In genomic region chr20:62928246-62928939, GRCh38 we compare ENCODE assay signal across 8 cellular contexts. TPM values are rescaled to one million over a fixed set of nuclear protein-coding genes. Genes with fewer than 3 reads are reported as not detected.
DNase-seq lines count a peak whose midpoint lies in the region; ATAC-seq and TF ChIP-seq lines count a peak whose summit lies in the region.

No MANE protein-coding gene starts in this region.

- POLR2A ChIA-PET in AG04450 (lab: Yijun Ruan, JAX) = interaction anchor here (0.6 kb wide), 2 partner anchors 51 to 763 kb away, joined by 4 to 5 read pairs; no protein-coding TSS in a partner anchor

- H3K4me3 Mint-ChIP-seq in IgD-negative memory B cell = peak overlapping the region; percentile 85 to 98 (median 91)
- H3K4me3 Mint-ChIP-seq in dendritic cell treated with granulocyte-macrophage colony-stimulating factor and Interleukin-4, amounts not matched to agents 40 ng/mL and 50 ng/mL, for 4 days = peak overlapping the region; percentile 88

- no peaks in the 10 kb centered on the region for H3K36me3 Mint-ChIP-seq in IgD-negative memory B cell
- H3K36me3 Mint-ChIP-seq in dendritic cell treated with granulocyte-macrophage colony-stimulating factor and Interleukin-4, amounts not matched to agents 40 ng/mL and 50 ng/mL, for 4 days (ENCODE audit: low read depth) = peaks cover 27% of the 10 kb centered on the region

- DNase-seq in AG04450 (ENCODE audit: low read depth, low spot score) = no peak
- DNase-seq in NCI-H1694 (lab: John Stamatoyannopoulos, UW) = no peak
- no peak for DNase-seq in omental fat pad (ENCODE audit: low spot score)
- no peak for DNase-seq in SK-N-DZ (ENCODE audit: low spot score)
- no peak for DNase-seq in NCI-H1048 (lab: John Stamatoyannopoulos, UW)

- H3K27me3 ChIP-seq in AG04450 (ENCODE audit: control insufficient read depth, insufficient read depth, low read length) (no peaks in the 10 kb centered on the region), mononuclear cell (ENCODE audit: insufficient read depth, low read length) (no peaks in the 10 kb centered on the region)

- H3K4me3 ChIP-seq in AG04450 (ENCODE audit: low read depth, low read length) = peak overlapping the region; percentile 59
- peak overlapping the region; percentile 77 for H3K4me3 ChIP-seq in mononuclear cell (ENCODE audit: low read length)

- intact Hi-C loops in dendritic cell treated with granulocyte-macrophage colony-stimulating factor and Interleukin-4, amounts not matched to agents 40 ng/mL and 50 ng/mL, for 4 days (cut with micrococcal nuclease) = no loop called here

- H3K9me3 ChIP-seq in AG04450 (ENCODE audit: control insufficient read depth, insufficient read depth, low read length) (peaks cover 4% of the 10 kb centered on the region; the same call in 1 of the 2 replicates), mononuclear cell (ENCODE audit: low read depth, low read length) (no peaks in the 10 kb centered on the region)

- CTCF ChIA-PET in AG04450 (lab: Charles Lee) = interaction anchor here (1.1 kb wide), 1 partner anchor 29 kb away, joined by 3 read pairs; no protein-coding TSS in a partner anchor

- no peaks in the 10 kb centered on the region for H3K9me3 Mint-ChIP-seq in IgD-negative memory B cell
- no peaks in the 10 kb centered on the region for H3K9me3 Mint-ChIP-seq in dendritic cell treated with granulocyte-macrophage colony-stimulating factor and Interleukin-4, amounts not matched to agents 40 ng/mL and 50 ng/mL, for 4 days

- H3K27ac Mint-ChIP-seq in IgD-negative memory B cell = peak overlapping the region; percentile 83 to 97 (median 87)
- peak overlapping the region; percentile 91 for H3K27ac Mint-ChIP-seq in dendritic cell treated with granulocyte-macrophage colony-stimulating factor and Interleukin-4, amounts not matched to agents 40 ng/mL and 50 ng/mL, for 4 days

- ATAC-seq in omental fat pad (ENCODE audit: low FRiP score) = no peak

- peaks cover 52% of the 10 kb centered on the region for H3K4me1 ChIP-seq in mononuclear cell (ENCODE audit: insufficient read depth, low read length)

- TF ChIP-seq CTCF in AG04450 (IDR thresholded peaks at IDR 0.05; ENCODE audit: low read depth, low read length) (no peak), omental fat pad (IDR thresholded peaks at IDR 0.05) (no peak)

- peak overlapping the region; percentile 47 for H3K27ac ChIP-seq in AG04450 (ENCODE audit: low read depth, low read length)

- H3K4me1 Mint-ChIP-seq in IgD-negative memory B cell = peaks cover 38 to 56% (median 49%) of the 10 kb centered on the region in 3 donors
- peaks cover 73% of the 10 kb centered on the region for H3K4me1 Mint-ChIP-seq in dendritic cell treated with granulocyte-macrophage colony-stimulating factor and Interleukin-4, amounts not matched to agents 40 ng/mL and 50 ng/mL, for 4 days (ENCODE audit: low read depth)

- no peaks in the 10 kb centered on the region for H3K27me3 Mint-ChIP-seq in IgD-negative memory B cell
- no peaks in the 10 kb centered on the region for H3K27me3 Mint-ChIP-seq in dendritic cell treated with granulocyte-macrophage colony-stimulating factor and Interleukin-4, amounts not matched to agents 40 ng/mL and 50 ng/mL, for 4 days

RNA-seq across cellular contexts. Expression of gene DIDO1, which starts 2.1 kb away (rescaled TPM):
- polyA plus RNA-seq in AG04450 (2011; rRNA removed) (22.1 and 25.9 TPM in 2 replicates), IgD-negative memory B cell (42.8 TPM)
- polyA minus RNA-seq in AG04450 (2011; rRNA and poly(A)+ RNA removed) = 31.2 and 32.0 TPM in 2 replicates
- total RNA-seq in mononuclear cell (55.1 TPM), omental fat pad (10 to 100 TPM; 40.6 to 64.4 (median 54.1) TPM)
- polyA plus RNA-seq in SK-N-DZ (2014; cell fraction: cytosol; rRNA removed) = 66.0 and 80.4 TPM in 2 replicates
- 235 and 328 TPM in 2 replicates for polyA plus RNA-seq in SK-N-DZ (2014; cell fraction: nucleus; rRNA removed)

RNA-seq across cellular contexts. Expression of gene GID8, which starts 9.6 kb away (rescaled TPM):
- polyA plus RNA-seq in AG04450 (2011; rRNA removed) = 24.3 and 24.4 TPM in 2 replicates
- polyA minus RNA-seq in AG04450 (2011; rRNA and poly(A)+ RNA removed) = 27.9 and 30.9 TPM in 2 replicates
- polyA plus RNA-seq in IgD-negative memory B cell = 12.1 TPM
- 31.9 TPM for total RNA-seq in mononuclear cell
- total RNA-seq in omental fat pad = 10 to 100 TPM; 21.7 to 33.4 (median 25.5) TPM
- polyA plus RNA-seq in SK-N-DZ (2014; cell fraction: cytosol; rRNA removed) = 65.3 and 72.2 TPM in 2 replicates
- polyA plus RNA-seq in SK-N-DZ (2014; cell fraction: nucleus; rRNA removed) = 44.4 and 51.3 TPM in 2 replicates

RNA-seq across cellular contexts. Expression of gene SLC17A9, which starts 24.1 kb away (rescaled TPM):
- 2.2 TPM in 2 replicates for polyA plus RNA-seq in AG04450 (2011; rRNA removed)
- 1.3 and 1.8 TPM in 2 replicates for polyA minus RNA-seq in AG04450 (2011; rRNA and poly(A)+ RNA removed)
- 4.1 TPM for polyA plus RNA-seq in IgD-negative memory B cell
- total RNA-seq in mononuclear cell = 2.0 TPM
- total RNA-seq in omental fat pad = 10 to 100 TPM in 1 of 4 donors, 1 to 10 TPM in 3; 1.6 to 10.7 (median 2.5) TPM
- polyA plus RNA-seq in SK-N-DZ (2014; cell fraction: cytosol; rRNA removed) = 1.1 and 1.5 TPM in 2 replicates
- 4.9 and 6.9 TPM in 2 replicates for polyA plus RNA-seq in SK-N-DZ (2014; cell fraction: nucleus; rRNA removed)
